ENCODE assay signal across 1 cellular context in the genomic region with DNA sequence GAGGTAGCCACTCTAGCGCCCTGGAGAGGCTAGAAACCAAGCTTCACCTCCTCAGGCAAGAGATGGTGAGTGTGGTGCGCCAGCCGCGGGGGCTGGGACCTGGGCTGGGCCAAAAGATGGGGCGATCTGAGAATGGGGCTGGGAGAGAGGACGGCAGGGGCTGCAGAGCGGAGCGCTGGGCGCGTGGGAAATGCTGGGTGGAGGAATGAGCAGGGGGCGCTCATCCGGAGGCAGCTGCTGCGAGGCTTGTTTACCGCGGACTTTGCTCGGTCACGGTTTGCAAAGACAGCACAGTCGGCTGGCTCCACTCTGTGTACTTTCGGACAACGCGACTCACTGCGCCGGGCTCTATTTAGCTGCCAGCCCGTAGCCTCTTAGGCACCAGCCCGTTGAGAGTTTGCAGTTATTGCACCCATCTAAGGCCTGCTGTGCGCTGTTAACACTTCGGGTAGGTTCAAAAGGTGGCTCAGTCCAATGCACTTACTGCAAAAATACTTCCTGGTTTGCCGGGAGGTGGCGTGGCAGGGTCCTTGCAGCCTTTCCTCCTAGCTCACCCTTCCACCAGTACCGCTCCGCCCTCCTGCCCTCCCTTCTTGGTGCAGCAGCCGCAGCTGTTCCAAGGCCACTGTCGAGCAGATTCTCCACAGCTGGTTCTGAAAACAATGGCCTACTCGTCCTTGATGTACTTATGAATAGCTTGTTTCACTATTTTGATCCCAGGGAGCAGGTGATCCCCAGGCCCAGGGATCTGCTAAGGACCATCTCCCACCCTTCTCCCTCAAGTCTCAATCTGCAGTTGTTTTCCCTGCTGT.
TF ChIP-seq lines count a peak whose summit lies in the region.

No MANE protein-coding gene starts in this region.

TF ChIP-seq in HepG2, 621 proteins besides CTCF, POLR2A, EP300 and RAD21 (continued from another document and continues in another):
- TF ChIP-seq, protein P1, sequence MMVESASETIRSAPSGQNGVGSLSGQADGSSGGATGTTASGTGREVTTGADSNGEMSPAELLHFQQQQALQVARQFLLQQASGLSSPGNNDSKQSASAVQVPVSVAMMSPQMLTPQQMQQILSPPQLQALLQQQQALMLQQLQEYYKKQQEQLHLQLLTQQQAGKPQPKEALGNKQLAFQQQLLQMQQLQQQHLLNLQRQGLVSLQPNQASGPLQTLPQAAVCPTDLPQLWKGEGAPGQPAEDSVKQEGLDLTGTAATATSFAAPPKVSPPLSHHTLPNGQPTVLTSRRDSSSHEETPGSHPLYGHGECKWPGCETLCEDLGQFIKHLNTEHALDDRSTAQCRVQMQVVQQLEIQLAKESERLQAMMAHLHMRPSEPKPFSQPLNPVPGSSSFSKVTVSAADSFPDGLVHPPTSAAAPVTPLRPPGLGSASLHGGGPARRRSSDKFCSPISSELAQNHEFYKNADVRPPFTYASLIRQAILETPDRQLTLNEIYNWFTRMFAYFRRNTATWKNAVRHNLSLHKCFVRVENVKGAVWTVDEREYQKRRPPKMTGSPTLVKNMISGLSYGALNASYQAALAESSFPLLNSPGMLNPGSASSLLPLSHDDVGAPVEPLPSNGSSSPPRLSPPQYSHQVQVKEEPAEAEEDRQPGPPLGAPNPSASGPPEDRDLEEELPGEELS (CRISPR knock-in tag; IDR thresholded peaks at IDR 0.05), result peak; percentile 96
- TF ChIP-seq, protein P2, sequence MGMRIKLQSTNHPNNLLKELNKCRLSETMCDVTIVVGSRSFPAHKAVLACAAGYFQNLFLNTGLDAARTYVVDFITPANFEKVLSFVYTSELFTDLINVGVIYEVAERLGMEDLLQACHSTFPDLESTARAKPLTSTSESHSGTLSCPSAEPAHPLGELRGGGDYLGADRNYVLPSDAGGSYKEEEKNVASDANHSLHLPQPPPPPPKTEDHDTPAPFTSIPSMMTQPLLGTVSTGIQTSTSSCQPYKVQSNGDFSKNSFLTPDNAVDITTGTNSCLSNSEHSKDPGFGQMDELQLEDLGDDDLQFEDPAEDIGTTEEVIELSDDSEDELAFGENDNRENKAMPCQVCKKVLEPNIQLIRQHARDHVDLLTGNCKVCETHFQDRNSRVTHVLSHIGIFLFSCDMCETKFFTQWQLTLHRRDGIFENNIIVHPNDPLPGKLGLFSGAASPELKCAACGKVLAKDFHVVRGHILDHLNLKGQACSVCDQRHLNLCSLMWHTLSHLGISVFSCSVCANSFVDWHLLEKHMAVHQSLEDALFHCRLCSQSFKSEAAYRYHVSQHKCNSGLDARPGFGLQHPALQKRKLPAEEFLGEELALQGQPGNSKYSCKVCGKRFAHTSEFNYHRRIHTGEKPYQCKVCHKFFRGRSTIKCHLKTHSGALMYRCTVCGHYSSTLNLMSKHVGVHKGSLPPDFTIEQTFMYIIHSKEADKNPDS (CRISPR knock-in tag; IDR thresholded peaks at IDR 0.05), result peak; percentile 78; the same call in 1 of the 2 replicates
- TF ChIP-seq TOE1 (CRISPR knock-in tag; IDR thresholded peaks at IDR 0.05) (no peak), CCAR2 (optimal IDR thresholded peaks at IDR 0.05; ENCODE audit: low read depth, low read length) (peak; percentile 25), ZNF556 (CRISPR knock-in tag; IDR thresholded peaks at IDR 0.05; ENCODE audit: borderline replicate concordance) (peak; percentile 93), NCOA2 (CRISPR knock-in tag; IDR thresholded peaks at IDR 0.05) (peak; percentile 63), CCDC6 (CRISPR knock-in tag; IDR thresholded peaks at IDR 0.05) (peak; percentile 82), ZMYM2 (CRISPR knock-in tag; IDR thresholded peaks at IDR 0.05) (peak; percentile 56; the same call in 1 of the 2 replicates), ZNF121 (CRISPR knock-in tag; IDR thresholded peaks at IDR 0.05) (peak; percentile 49; the same call in 1 of the 2 replicates), ZNF563 (CRISPR knock-in tag; IDR thresholded peaks at IDR 0.05) (peak; percentile 88), HIVEP1 (CRISPR knock-in tag; IDR thresholded peaks at IDR 0.05) (peak; percentile 42; the same call in 1 of the 2 replicates), ZFX (CRISPR knock-in tag; IDR thresholded peaks at IDR 0.05; ENCODE audit: low read depth) (peak; percentile 82), ZNF446 (CRISPR knock-in tag; IDR thresholded peaks at IDR 0.05) (peak; percentile 93), ZFP41 (CRISPR knock-in tag; IDR thresholded peaks at IDR 0.05; ENCODE audit: borderline replicate concordance) (0 out of 2 replicates have a peak, but pooled peaks have one; percentile 26), ZNF761 (CRISPR knock-in tag; conservative IDR thresholded peaks at IDR 0.05) (peak; percentile 92), HMGA1 (CRISPR knock-in tag; conservative IDR thresholded peaks at IDR 0.05) (no peak), ZNF501 (CRISPR knock-in tag; IDR thresholded peaks at IDR 0.05) (peak; percentile 67), POLR2G (IDR thresholded peaks at IDR 0.05; ENCODE audit: low read depth, low read length) (peak; percentile 82), FOXK2 (IDR thresholded peaks at IDR 0.05) (peak; percentile 88), ZNF589 (CRISPR knock-in tag; conservative IDR thresholded peaks at IDR 0.05) (0 out of 2 replicates have a peak, but pooled peaks have one; percentile 60), ZNF10 (CRISPR knock-in tag; IDR thresholded peaks at IDR 0.05; ENCODE audit: borderline replicate concordance, low read depth) (no peak), ZFP90 (CRISPR knock-in tag; IDR thresholded peaks at IDR 0.05; ENCODE audit: borderline replicate concordance) (peak; percentile 84; the same call in 1 of the 2 replicates), ZBTB8A (CRISPR knock-in tag; IDR thresholded peaks at IDR 0.05; ENCODE audit: borderline replicate concordance, low read depth) (no peak), SRSF9 (IDR thresholded peaks at IDR 0.05; ENCODE audit: borderline replicate concordance, insufficient read depth, low read depth, low read length, poor library complexity, severe bottlenecking) (no peak), SP2 (CRISPR knock-in tag; IDR thresholded peaks at IDR 0.05) (peak; percentile 27; the same call in 1 of the 2 replicates)
- TF ChIP-seq, protein P3, sequence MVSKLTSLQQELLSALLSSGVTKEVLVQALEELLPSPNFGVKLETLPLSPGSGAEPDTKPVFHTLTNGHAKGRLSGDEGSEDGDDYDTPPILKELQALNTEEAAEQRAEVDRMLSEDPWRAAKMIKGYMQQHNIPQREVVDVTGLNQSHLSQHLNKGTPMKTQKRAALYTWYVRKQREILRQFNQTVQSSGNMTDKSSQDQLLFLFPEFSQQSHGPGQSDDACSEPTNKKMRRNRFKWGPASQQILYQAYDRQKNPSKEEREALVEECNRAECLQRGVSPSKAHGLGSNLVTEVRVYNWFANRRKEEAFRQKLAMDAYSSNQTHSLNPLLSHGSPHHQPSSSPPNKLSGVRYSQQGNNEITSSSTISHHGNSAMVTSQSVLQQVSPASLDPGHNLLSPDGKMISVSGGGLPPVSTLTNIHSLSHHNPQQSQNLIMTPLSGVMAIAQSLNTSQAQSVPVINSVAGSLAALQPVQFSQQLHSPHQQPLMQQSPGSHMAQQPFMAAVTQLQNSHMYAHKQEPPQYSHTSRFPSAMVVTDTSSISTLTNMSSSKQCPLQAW (CRISPR knock-in tag; IDR thresholded peaks at IDR 0.05), result peak; percentile 63
- TF ChIP-seq, protein P4, sequence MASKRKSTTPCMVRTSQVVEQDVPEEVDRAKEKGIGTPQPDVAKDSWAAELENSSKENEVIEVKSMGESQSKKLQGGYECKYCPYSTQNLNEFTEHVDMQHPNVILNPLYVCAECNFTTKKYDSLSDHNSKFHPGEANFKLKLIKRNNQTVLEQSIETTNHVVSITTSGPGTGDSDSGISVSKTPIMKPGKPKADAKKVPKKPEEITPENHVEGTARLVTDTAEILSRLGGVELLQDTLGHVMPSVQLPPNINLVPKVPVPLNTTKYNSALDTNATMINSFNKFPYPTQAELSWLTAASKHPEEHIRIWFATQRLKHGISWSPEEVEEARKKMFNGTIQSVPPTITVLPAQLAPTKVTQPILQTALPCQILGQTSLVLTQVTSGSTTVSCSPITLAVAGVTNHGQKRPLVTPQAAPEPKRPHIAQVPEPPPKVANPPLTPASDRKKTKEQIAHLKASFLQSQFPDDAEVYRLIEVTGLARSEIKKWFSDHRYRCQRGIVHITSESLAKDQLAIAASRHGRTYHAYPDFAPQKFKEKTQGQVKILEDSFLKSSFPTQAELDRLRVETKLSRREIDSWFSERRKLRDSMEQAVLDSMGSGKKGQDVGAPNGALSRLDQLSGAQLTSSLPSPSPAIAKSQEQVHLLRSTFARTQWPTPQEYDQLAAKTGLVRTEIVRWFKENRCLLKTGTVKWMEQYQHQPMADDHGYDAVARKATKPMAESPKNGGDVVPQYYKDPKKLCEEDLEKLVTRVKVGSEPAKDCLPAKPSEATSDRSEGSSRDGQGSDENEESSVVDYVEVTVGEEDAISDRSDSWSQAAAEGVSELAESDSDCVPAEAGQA (IDR thresholded peaks at IDR 0.05; ENCODE audit: low read depth), result peak; percentile 41; the same call in 1 of the 2 replicates
- TF ChIP-seq, protein P4 (CRISPR knock-in tag; IDR thresholded peaks at IDR 0.05; ENCODE audit: borderline replicate concordance), result no peak
- TF ChIP-seq, protein P5, sequence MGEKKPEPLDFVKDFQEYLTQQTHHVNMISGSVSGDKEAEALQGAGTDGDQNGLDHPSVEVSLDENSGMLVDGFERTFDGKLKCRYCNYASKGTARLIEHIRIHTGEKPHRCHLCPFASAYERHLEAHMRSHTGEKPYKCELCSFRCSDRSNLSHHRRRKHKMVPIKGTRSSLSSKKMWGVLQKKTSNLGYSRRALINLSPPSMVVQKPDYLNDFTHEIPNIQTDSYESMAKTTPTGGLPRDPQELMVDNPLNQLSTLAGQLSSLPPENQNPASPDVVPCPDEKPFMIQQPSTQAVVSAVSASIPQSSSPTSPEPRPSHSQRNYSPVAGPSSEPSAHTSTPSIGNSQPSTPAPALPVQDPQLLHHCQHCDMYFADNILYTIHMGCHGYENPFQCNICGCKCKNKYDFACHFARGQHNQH (CRISPR knock-in tag; IDR thresholded peaks at IDR 0.05), result peak; percentile 65
- TF ChIP-seq, protein P6, sequence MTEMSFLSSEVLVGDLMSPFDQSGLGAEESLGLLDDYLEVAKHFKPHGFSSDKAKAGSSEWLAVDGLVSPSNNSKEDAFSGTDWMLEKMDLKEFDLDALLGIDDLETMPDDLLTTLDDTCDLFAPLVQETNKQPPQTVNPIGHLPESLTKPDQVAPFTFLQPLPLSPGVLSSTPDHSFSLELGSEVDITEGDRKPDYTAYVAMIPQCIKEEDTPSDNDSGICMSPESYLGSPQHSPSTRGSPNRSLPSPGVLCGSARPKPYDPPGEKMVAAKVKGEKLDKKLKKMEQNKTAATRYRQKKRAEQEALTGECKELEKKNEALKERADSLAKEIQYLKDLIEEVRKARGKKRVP (CRISPR knock-in tag; IDR thresholded peaks at IDR 0.05), result peak in 1 of 2 experiments; percentile 63; a peak in 1 of 4 replicates
- TF ChIP-seq, protein P7, sequence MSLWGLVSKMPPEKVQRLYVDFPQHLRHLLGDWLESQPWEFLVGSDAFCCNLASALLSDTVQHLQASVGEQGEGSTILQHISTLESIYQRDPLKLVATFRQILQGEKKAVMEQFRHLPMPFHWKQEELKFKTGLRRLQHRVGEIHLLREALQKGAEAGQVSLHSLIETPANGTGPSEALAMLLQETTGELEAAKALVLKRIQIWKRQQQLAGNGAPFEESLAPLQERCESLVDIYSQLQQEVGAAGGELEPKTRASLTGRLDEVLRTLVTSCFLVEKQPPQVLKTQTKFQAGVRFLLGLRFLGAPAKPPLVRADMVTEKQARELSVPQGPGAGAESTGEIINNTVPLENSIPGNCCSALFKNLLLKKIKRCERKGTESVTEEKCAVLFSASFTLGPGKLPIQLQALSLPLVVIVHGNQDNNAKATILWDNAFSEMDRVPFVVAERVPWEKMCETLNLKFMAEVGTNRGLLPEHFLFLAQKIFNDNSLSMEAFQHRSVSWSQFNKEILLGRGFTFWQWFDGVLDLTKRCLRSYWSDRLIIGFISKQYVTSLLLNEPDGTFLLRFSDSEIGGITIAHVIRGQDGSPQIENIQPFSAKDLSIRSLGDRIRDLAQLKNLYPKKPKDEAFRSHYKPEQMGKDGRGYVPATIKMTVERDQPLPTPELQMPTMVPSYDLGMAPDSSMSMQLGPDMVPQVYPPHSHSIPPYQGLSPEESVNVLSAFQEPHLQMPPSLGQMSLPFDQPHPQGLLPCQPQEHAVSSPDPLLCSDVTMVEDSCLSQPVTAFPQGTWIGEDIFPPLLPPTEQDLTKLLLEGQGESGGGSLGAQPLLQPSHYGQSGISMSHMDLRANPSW (CRISPR knock-in tag; IDR thresholded peaks at IDR 0.05; ENCODE audit: borderline replicate concordance), result peak; percentile 29; the same call in 1 of the 2 replicates
- TF ChIP-seq, protein P8, sequence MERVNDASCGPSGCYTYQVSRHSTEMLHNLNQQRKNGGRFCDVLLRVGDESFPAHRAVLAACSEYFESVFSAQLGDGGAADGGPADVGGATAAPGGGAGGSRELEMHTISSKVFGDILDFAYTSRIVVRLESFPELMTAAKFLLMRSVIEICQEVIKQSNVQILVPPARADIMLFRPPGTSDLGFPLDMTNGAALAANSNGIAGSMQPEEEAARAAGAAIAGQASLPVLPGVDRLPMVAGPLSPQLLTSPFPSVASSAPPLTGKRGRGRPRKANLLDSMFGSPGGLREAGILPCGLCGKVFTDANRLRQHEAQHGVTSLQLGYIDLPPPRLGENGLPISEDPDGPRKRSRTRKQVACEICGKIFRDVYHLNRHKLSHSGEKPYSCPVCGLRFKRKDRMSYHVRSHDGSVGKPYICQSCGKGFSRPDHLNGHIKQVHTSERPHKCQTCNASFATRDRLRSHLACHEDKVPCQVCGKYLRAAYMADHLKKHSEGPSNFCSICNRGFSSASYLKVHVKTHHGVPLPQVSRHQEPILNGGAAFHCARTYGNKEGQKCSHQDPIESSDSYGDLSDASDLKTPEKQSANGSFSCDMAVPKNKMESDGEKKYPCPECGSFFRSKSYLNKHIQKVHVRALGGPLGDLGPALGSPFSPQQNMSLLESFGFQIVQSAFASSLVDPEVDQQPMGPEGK (CRISPR knock-in tag; IDR thresholded peaks at IDR 0.05), result peak; percentile 38; the same call in 1 of the 2 replicates
- TF ChIP-seq, protein P9, sequence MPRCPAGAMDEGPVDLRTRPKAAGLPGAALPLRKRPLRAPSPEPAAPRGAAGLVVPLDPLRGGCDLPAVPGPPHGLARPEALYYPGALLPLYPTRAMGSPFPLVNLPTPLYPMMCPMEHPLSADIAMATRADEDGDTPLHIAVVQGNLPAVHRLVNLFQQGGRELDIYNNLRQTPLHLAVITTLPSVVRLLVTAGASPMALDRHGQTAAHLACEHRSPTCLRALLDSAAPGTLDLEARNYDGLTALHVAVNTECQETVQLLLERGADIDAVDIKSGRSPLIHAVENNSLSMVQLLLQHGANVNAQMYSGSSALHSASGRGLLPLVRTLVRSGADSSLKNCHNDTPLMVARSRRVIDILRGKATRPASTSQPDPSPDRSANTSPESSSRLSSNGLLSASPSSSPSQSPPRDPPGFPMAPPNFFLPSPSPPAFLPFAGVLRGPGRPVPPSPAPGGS (CRISPR knock-in tag; IDR thresholded peaks at IDR 0.05), result 0 out of 2 replicates have a peak, but pooled peaks have one; percentile 29
